8 cellular contexts compared by ENCODE assay signal in genomic region chr17:30905742-30906100, GRCh38. TPM values are rescaled to one million over a fixed set of nuclear protein-coding genes. Genes with fewer than 3 reads are reported as not detected.
DNase-seq lines count a peak whose midpoint lies in the region; ATAC-seq and TF ChIP-seq lines count a peak whose summit lies in the region.

No MANE protein-coding gene starts in this region.

- H2AFZ ChIP-seq in ACC112 (ENCODE audit: low read length, unreplicated experiment) = peak overlapping the region; percentile 87

- DNase-seq in ascending aorta (ENCODE audit: low spot score in 2 of 2) (no peak), NCI-H1694 (lab: John Stamatoyannopoulos, UW) (no peak)
- peak; percentile 36 for DNase-seq in stimulated activated CD8-positive, alpha-beta memory T cell treated with anti-CD3 and anti-CD28 coated beads, Interleukin-4, amount 100 ng/mL, for 48 hours

- H3K4me3 ChIP-seq in ACC112 (ENCODE audit: low read depth, low read length) (peak overlapping the region; percentile 90), HUES48 (ENCODE audit: low read depth, low read length) (peak overlapping the region; percentile 86), ascending aorta (peak overlapping the region; percentile 59 to 78), iPS-20b (ENCODE audit: low read length) (peak overlapping the region; percentile 92)

- intact Hi-C loops in ascending aorta (cut with DNase I) = loop anchor here (1.0 to 2.0 kb wide), 2 partner anchors 65 to 311 kb away; partner anchors contain the start of gene RNF135

- H3K4me1 ChIP-seq in ACC112 (ENCODE audit: control insufficient read depth, insufficient read depth, low read length, unreplicated experiment) (peaks cover 6% of the 10 kb centered on the region), HUES48 (ENCODE audit: control insufficient read depth, insufficient read depth, low read length) (no peaks in the 10 kb centered on the region), ascending aorta (peaks cover 0 to 13% of the 10 kb centered on the region in 2 donors), iPS-20b (ENCODE audit: insufficient read depth, low read length) (no peaks in the 10 kb centered on the region)

- H3K79me2 ChIP-seq in ACC112 (ENCODE audit: control insufficient read depth, insufficient read depth, low read length, unreplicated experiment) = peaks cover 33% of the 10 kb centered on the region

- H3K9ac ChIP-seq in HUES48 (ENCODE audit: low read depth, low read length) (peak overlapping the region; percentile 57), iPS-20b (ENCODE audit: low read depth, low read length) (peak overlapping the region; percentile 91)

- ATAC-seq in GM18861 (IDR thresholded peaks at IDR 0.05; ENCODE audit: unreplicated experiment) (peak; percentile 16), GM18502 (IDR thresholded peaks at IDR 0.05; ENCODE audit: poor library complexity, unreplicated experiment) (no peak)

- H3K27me3 ChIP-seq in ACC112 (ENCODE audit: insufficient read depth, low read length) = no peaks in the 10 kb centered on the region
- no peaks in the 10 kb centered on the region for H3K27me3 ChIP-seq in HUES48 (ENCODE audit: control insufficient read depth, insufficient read depth, low read length)
- H3K27me3 ChIP-seq in ascending aorta = no peaks in the 10 kb centered on the region
- H3K27me3 ChIP-seq in iPS-20b (ENCODE audit: insufficient read depth, low read length) = no peaks in the 10 kb centered on the region

- H3K27ac ChIP-seq in ACC112 (ENCODE audit: low read depth, low read length) = 0 out of 2 replicates have a peak overlapping the region, but pooled peaks have one; percentile 1
- H3K27ac ChIP-seq in HUES48 (ENCODE audit: low read depth, low read length) = peak overlapping the region; percentile 43
- H3K27ac ChIP-seq in ascending aorta = peak overlapping the region; percentile 75 to 90
- peak overlapping the region; percentile 22 for H3K27ac ChIP-seq in iPS-20b (ENCODE audit: low read length)

- TF ChIP-seq CTCF in ascending aorta (IDR thresholded peaks at IDR 0.05) = no peak

- H3K36me3 ChIP-seq in ACC112 (ENCODE audit: insufficient read depth, low read length) = peaks cover 18% of the 10 kb centered on the region; the same call in 1 of the 2 replicates
- H3K36me3 ChIP-seq in HUES48 (ENCODE audit: control insufficient read depth, insufficient read depth, low read length) = peaks cover 23% of the 10 kb centered on the region
- H3K36me3 ChIP-seq in ascending aorta = peaks cover 0 to 15% of the 10 kb centered on the region in 2 donors
- H3K36me3 ChIP-seq in iPS-20b (ENCODE audit: insufficient read depth, low read depth, low read length) = peaks cover 24% of the 10 kb centered on the region

- H3K9me3 ChIP-seq in HUES48 (ENCODE audit: control insufficient read depth, insufficient read depth, low read length) = no peaks in the 10 kb centered on the region
- H3K9me3 ChIP-seq in ascending aorta = no peaks in the 10 kb centered on the region
- H3K9me3 ChIP-seq in iPS-20b (ENCODE audit: insufficient read depth, low read depth, low read length) = no peaks in the 10 kb centered on the region

RNA-seq across cellular contexts. Expression of gene TEFM, which starts 0.3 kb away (rescaled TPM):
- total RNA-seq in ascending aorta = 0.43 TPM

RNA-seq across cellular contexts. Expression of gene ADAP2, which starts 16.0 kb away (rescaled TPM):
- total RNA-seq in ascending aorta = 12.5 TPM

Comparison
In these comparisons a context has a peak if more than half of its experiments do, and no peak if none do; other contexts are left out.
1. H3K27ac ChIP-seq: peak in every context shown above with its lines; median percentile 82 in ascending aorta; 43 in HUES48; 22 in iPS-20b; 1 in ACC112.